Comparison of ENCODE assay signal across 8 cellular contexts in genomic region chr1:117656202-117656641, GRCh38. TPM values are rescaled to one million over a fixed set of nuclear protein-coding genes. Genes with fewer than 3 reads are reported as not detected.
A peak's percentile ranks its signal among the peaks of the same experiment; 100 is the strongest.
DNase-seq lines count a peak whose midpoint lies in the region; ATAC-seq and TF ChIP-seq lines count a peak whose summit lies in the region.

No MANE protein-coding gene starts in this region.

- no peaks in the 10 kb centered on the region for H3K36me3 ChIP-seq in tibial nerve

- H3K4me3 ChIP-seq in tibial nerve: no peak overlapping the region

- no peak for TF ChIP-seq CTCF in tibial nerve (IDR thresholded peaks at IDR 0.05)

- peak; percentile 64 for DNase-seq in NK-92 (lab: John Stamatoyannopoulos, UW; ENCODE audit: unreplicated experiment)
- peak; percentile 81 for DNase-seq in activated naive CD4-positive, alpha-beta T cell treated with Interleukin-2 at 50 U/mL for 16 hours
- peak; percentile 62 for DNase-seq in stimulated activated CD4-positive, alpha-beta T cell treated with anti-CD3 and anti-CD28 coated beads, Interleukin-4, amount 100 ng/mL, for 1 hour
- no peak for DNase-seq in tibial nerve (ENCODE audit: low spot score in 2 of 2)
- no peak for DNase-seq in GDM1 (lab: John Stamatoyannopoulos, UW)
- DNase-seq in DMS 273 (lab: John Stamatoyannopoulos, UW; ENCODE audit: unreplicated experiment): no peak
- DNase-seq in G401 (ENCODE audit: low spot score): no peak

- TF ChIP-seq EP300 in tibial nerve (IDR thresholded peaks at IDR 0.05): no peak

- no peak for TF ChIP-seq POLR2A in tibial nerve (IDR thresholded peaks at IDR 0.05)

- ATAC-seq in GM21619 (IDR thresholded peaks at IDR 0.05; ENCODE audit: unreplicated experiment): peak; percentile 39

- H3K27ac ChIP-seq in tibial nerve: peak overlapping the region in 1 of 4 donors; percentile 30

- in situ Hi-C loops in G401 (cut with HindIII; ENCODE audit: low sequenced_read_pairs): no loop called here

- H3K9me3 ChIP-seq in tibial nerve: no peaks in the 10 kb centered on the region

- no peaks in the 10 kb centered on the region for H3K27me3 ChIP-seq in tibial nerve

- 88 to 89% methylated on average over 10 of the region's 10 CpGs for WGBS in tibial nerve, 2 donors

- H3K4me1 ChIP-seq in tibial nerve: peaks cover 0 to 21% (median 0%) of the 10 kb centered on the region in 4 donors

RNA-seq across cellular contexts. Expression of gene TENT5C, which starts 50.4 kb away (rescaled TPM):
- 1 to 10 TPM in 3 of 4 donors, under 1 TPM in 1; 0.60 to 2.5 (median 1.2) TPM for total RNA-seq in tibial nerve
- total RNA-seq in G401 (2014; rRNA removed; shearing (Covaris generic)): 0.25 and 0.85 TPM in 2 replicates

Comparison
In these comparisons a context has a peak if more than half of its experiments do, and no peak if none do; other contexts are left out.
1. DNase-seq: peak in NK-92 (single experiment), activated naive CD4-positive, alpha-beta T cell treated with Interleukin-2 at 50 U/mL for 16 hours (single experiment) and stimulated activated CD4-positive, alpha-beta T cell treated with anti-CD3 and anti-CD28 coated beads, Interleukin-4, amount 100 ng/mL, for 1 hour (single experiment); none in tibial nerve (0 of 2), GDM1 (single experiment), DMS 273 (single experiment) and G401 (single experiment).